ENCODE assay signal across 27 cellular contexts in the genomic region with DNA sequence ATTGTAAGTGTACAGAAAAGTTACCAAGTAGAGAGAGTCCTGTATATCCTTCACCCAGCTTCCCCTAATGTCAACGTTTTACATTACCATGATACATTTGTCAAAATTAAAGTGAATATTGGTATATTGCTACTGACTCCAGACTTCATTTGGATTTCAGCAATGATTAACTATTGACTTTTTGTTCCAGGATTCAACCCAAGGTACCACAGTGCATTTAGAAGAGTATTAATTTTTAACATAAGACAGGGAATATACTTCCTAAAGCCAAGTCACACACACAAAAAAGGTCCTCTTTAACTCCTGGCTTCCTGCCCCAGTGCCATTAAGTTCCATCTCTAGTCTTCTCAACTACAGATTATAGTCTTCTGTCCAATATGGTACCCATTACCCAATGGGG.
"Had no signal": no experiment of that assay in that cellular context is flagged by ENCODE, and none has a peak within 500 bp of the region (broad histone marks: within the 10 kb centered on the region; RNA-seq: fewer than 3 reads in every experiment).

No MANE protein-coding gene starts in this region.

- H3K36me3 ChIP-seq: colonic mucosa, esophagus muscularis mucosa, esophagus squamous epithelium, gastrocnemius medialis, gastroesophageal sphincter, heart left ventricle, heart right ventricle had no signal

- H3K27me3 ChIP-seq: colonic mucosa, foreskin keratinocyte had no signal

- H3K27ac ChIP-seq: colonic mucosa, coronary artery, dorsolateral prefrontal cortex, epithelial cell of prostate, esophagus muscularis mucosa, esophagus squamous epithelium, foreskin keratinocyte, gastrocnemius medialis, gastroesophageal sphincter, heart left ventricle, heart right ventricle had no signal

- FAIRE-seq: colon, endometrium, endothelial cell of umbilical vein, frontal cortex had no signal

- H3K4me3 ChIP-seq: colonic mucosa, coronary artery, dorsolateral prefrontal cortex, esophagus muscularis mucosa, esophagus squamous epithelium, gastrocnemius medialis, gastroesophageal sphincter, heart left ventricle, heart right ventricle had no signal

- H3K9me3 ChIP-seq: colonic mucosa, esophagus muscularis mucosa, esophagus squamous epithelium, gastrocnemius medialis, gastroesophageal sphincter, heart left ventricle, heart right ventricle had no signal

- DNase-seq: colonic mucosa; cortex of kidney; dermis blood vessel endothelial cell; dorsolateral prefrontal cortex; effector CD4-positive, alpha-beta T cell; effector CD8-positive, alpha-beta T cell; effector memory CD4-positive, alpha-beta T cell; effector memory CD8-positive, alpha-beta T cell; endodermal cell; erythroblast; esophagus squamous epithelium; foreskin fibroblast; foreskin keratinocyte; foreskin melanocyte; gastrocnemius medialis; glutamatergic neuron; heart left ventricle; heart right ventricle had no signal

- ATAC-seq: effector memory CD8-positive, alpha-beta T cell; esophagus mucosa; foreskin keratinocyte; gastrocnemius medialis; gastroesophageal sphincter; heart left ventricle; heart right ventricle had no signal

- H3K4me1 ChIP-seq: colonic mucosa, esophagus muscularis mucosa, esophagus squamous epithelium, foreskin keratinocyte, gastrocnemius medialis, gastroesophageal sphincter, heart left ventricle, heart right ventricle had no signal
